ENCODE assay signal across 8 cellular contexts in genomic region chr5:132190161-132190817, GRCh38. TPM values are rescaled to one million over a fixed set of nuclear protein-coding genes. Genes with fewer than 3 reads are reported as not detected.
A peak's percentile ranks its signal among the peaks of the same experiment; 100 is the strongest.
DNase-seq lines count a peak whose midpoint lies in the region; ATAC-seq, FAIRE-seq and TF ChIP-seq lines count a peak whose summit lies in the region.

No MANE protein-coding gene starts in this region.

- H3K36me3 ChIP-seq in BE2C, result no peaks in the 10 kb centered on the region
- peaks cover 4% of the 10 kb centered on the region for H3K36me3 ChIP-seq in fibroblast of lung (ENCODE audit: control insufficient read depth, insufficient read depth, low read length)

- H3K36me3 Mint-ChIP-seq in neural crest cell (ENCODE audit: low read depth), result no peaks in the 10 kb centered on the region

- H3K27ac Mint-ChIP-seq in neural crest cell (ENCODE audit: unreplicated experiment), result no peak overlapping the region

- H3K4me1 Mint-ChIP-seq in neural crest cell, result peaks cover 29% of the 10 kb centered on the region

- ATAC-seq in HG02884 (IDR thresholded peaks at IDR 0.05; ENCODE audit: unreplicated experiment) (peak; percentile 75), HG03097 (IDR thresholded peaks at IDR 0.05; ENCODE audit: low FRiP score, unreplicated experiment) (no peak)

- no peak overlapping the region for H3K4me3 Mint-ChIP-seq in neural crest cell

- no peaks in the 10 kb centered on the region for H3K27me3 Mint-ChIP-seq in neural crest cell (ENCODE audit: low read depth)

- H2AFZ ChIP-seq in fibroblast of lung (ENCODE audit: low read length), result no peak overlapping the region

- H3K9me3 Mint-ChIP-seq in neural crest cell, result peaks cover 3% of the 10 kb centered on the region

- peak; percentile 95 for TF ChIP-seq CTCF in BE2C (IDR thresholded peaks at IDR 0.05; ENCODE audit: low read depth, low read length)
- peak; percentile 81 to 93 for TF ChIP-seq CTCF in fibroblast of lung (conservative IDR thresholded peaks at IDR 0.05 in 1 of 2, IDR thresholded peaks at IDR 0.05 in 1 of 2; ENCODE audit: low read depth in 1 of 2, low read length in 2 of 2)
- TF ChIP-seq CTCF in neural crest cell (conservative IDR thresholded peaks at IDR 0.05), result peak; percentile 82

- H3K27me3 ChIP-seq in BE2C (no peaks in the 10 kb centered on the region), fibroblast of lung (ENCODE audit: control insufficient read depth, insufficient read depth, low read length) (no peaks in the 10 kb centered on the region)

- no peaks in the 10 kb centered on the region for H3K79me2 ChIP-seq in fibroblast of lung (ENCODE audit: control insufficient read depth, insufficient read depth, low read length)

- H4K20me1 ChIP-seq in fibroblast of lung (ENCODE audit: control insufficient read depth, extremely low read depth, insufficient read depth, low read length), result no peaks in the 10 kb centered on the region

- no peak overlapping the region for H3K4me3 ChIP-seq in BE2C (ENCODE audit: low read depth, low read length)
- H3K4me3 ChIP-seq in fibroblast of lung (replicated peaks in 1 of 4; ENCODE audit: control extremely low read depth in 1 of 4, insufficient read depth in 1 of 4, low read depth in 3 of 4, low read length in 4 of 4), result no peak overlapping the region

- H3K27ac ChIP-seq in fibroblast of lung (ENCODE audit: insufficient read depth, low read length), result no peak overlapping the region

- H3K4me1 ChIP-seq in BE2C, result peaks cover 3% of the 10 kb centered on the region
- no peaks in the 10 kb centered on the region for H3K4me1 ChIP-seq in fibroblast of lung (ENCODE audit: control insufficient read depth, extremely low read depth, insufficient read depth, low read length)

- H3K9ac ChIP-seq in fibroblast of lung (ENCODE audit: insufficient read depth, low read length), result no peak overlapping the region

- no peaks in the 10 kb centered on the region for H3K9me3 ChIP-seq in BE2C
- no peaks in the 10 kb centered on the region for H3K9me3 ChIP-seq in fibroblast of lung (ENCODE audit: control insufficient read depth, insufficient read depth, low read depth, low read length)

- H3K4me2 ChIP-seq in fibroblast of lung (ENCODE audit: extremely low read depth, insufficient read depth, low read length), result no peak overlapping the region

- DNase-seq in BE2C, result peak; percentile 55
- DNase-seq in GM18507 (ENCODE audit: extremely low spot score, insufficient read length, low read depth), result peak; percentile 26
- peak; percentile 84 for DNase-seq in NCI-H1694 (lab: John Stamatoyannopoulos, UW)
- peak; percentile 83 for DNase-seq in SKM-1 treated with dmso at 0.1 percent for 144 hours (lab: John Stamatoyannopoulos, UW; ENCODE audit: unreplicated experiment)
- DNase-seq in fibroblast of lung (ENCODE audit: low read depth in 2 of 2), result peak; percentile 70 to 81
- no peak for DNase-seq in neural crest cell (ENCODE audit: low read depth, low spot score)

- peak; percentile 70 for FAIRE-seq in GM18507 (lab: Jason Lieb, UNC)

RNA-seq across cellular contexts. Expression of gene P4HA2, which starts 37.4 kb away (rescaled TPM):
- 20.3 TPM for polyA plus RNA-seq in BE2C (2012; ENCODE audit: insufficient read depth, insufficient read length, low read depth)
- total RNA-seq in fibroblast of lung (376 and 553 TPM in 2 replicates), neural crest cell (10.8 and 11.3 TPM in 2 replicates)
- polyA plus RNA-seq in fibroblast of lung, result 184 and 187 TPM in 2 replicates
- 142 and 147 TPM in 2 replicates for polyA plus RNA-seq in fibroblast of lung (2012)
- polyA minus RNA-seq in fibroblast of lung (ENCODE audit: low replicate concordance), result 260 and 282 TPM in 2 replicates

Comparison
In these comparisons a context has a peak if more than half of its experiments do, and no peak if none do; other contexts are left out.
1. RNA of gene P4HA2, which starts 37.4 kb away (total RNA-seq): 376 to 553 TPM in fibroblast of lung; 10.8 to 11.3 TPM in neural crest cell; every median in the first group is over 10 times any median in the second.
2. Peak in every context shown above with its lines, with median percentiles within 50 percentile points of each other: CTCF ChIP-seq.